20 cellular contexts compared by ENCODE assay signal in genomic region chr5:68368280-68368679, GRCh38.
DNase-seq lines count a peak whose midpoint lies in the region; ATAC-seq and TF ChIP-seq lines count a peak whose summit lies in the region.
"Had no signal": no experiment of that assay in that cellular context is flagged by ENCODE, and none has a peak within 500 bp of the region (broad histone marks: within the 10 kb centered on the region; RNA-seq: fewer than 3 reads in every experiment).

No MANE protein-coding gene starts in this region.

- no peak overlapping the region for H3K27ac ChIP-seq in mammary epithelial cell (ENCODE audit: insufficient read depth, low read depth, low read length)
- no peak overlapping the region for H3K27ac ChIP-seq in breast epithelium
- H3K27ac ChIP-seq in testis: no peak overlapping the region
- H3K27ac ChIP-seq in A673 (ENCODE audit: low read depth, low read length, poor library complexity, severe bottlenecking): no peak overlapping the region
- H3K27ac ChIP-seq: A549, brain microvascular endothelial cell, gastrocnemius medialis had no signal

- H3K4me1 ChIP-seq in mammary epithelial cell (ENCODE audit: insufficient read depth, low read length) (peaks cover 21% of the 10 kb centered on the region), breast epithelium (no peaks in the 10 kb centered on the region), testis (no peaks in the 10 kb centered on the region), A673 (ENCODE audit: insufficient read depth, low read length, poor library complexity, severe bottlenecking) (peaks cover 3% of the 10 kb centered on the region)
- H3K4me1 ChIP-seq: A549, gastrocnemius medialis had no signal

- H3K36me3 ChIP-seq in mammary epithelial cell (ENCODE audit: insufficient read depth, low read length): no peaks in the 10 kb centered on the region
- no peaks in the 10 kb centered on the region for H3K36me3 ChIP-seq in breast epithelium
- H3K36me3 ChIP-seq in testis (ENCODE audit: low read depth, missing control alignments): no peaks in the 10 kb centered on the region
- H3K36me3 ChIP-seq in A673 (ENCODE audit: insufficient read depth, low read length, poor library complexity, severe bottlenecking): no peaks in the 10 kb centered on the region
- H3K36me3 ChIP-seq: brain microvascular endothelial cell, gastrocnemius medialis, left lung had no signal

- peaks cover 6% of the 10 kb centered on the region for H3K9me3 Mint-ChIP-seq in activated CD8-positive, alpha-beta T cell treated with anti-CD3 and anti-CD28 coated beads, Interleukin-2, amount 10 ng/mL, durations not matched to agents 7 days and 5 days (ENCODE audit: insufficient read depth)
- H3K9me3 Mint-ChIP-seq: dendritic cell treated with granulocyte-macrophage colony-stimulating factor and Interleukin-4, amounts not matched to agents 40 ng/mL and 50 ng/mL, for 4 days had no signal

- H3K4me3 ChIP-seq in mammary epithelial cell (replicated peaks in 1 of 3; ENCODE audit: insufficient read depth in 1 of 3, low read depth in 2 of 3, low read length in 3 of 3) (no peak overlapping the region), breast epithelium (no peak overlapping the region), foreskin fibroblast (ENCODE audit: low read depth in 1 of 2, low read length in 2 of 2) (no peak overlapping the region), testis (no peak overlapping the region), A673 (ENCODE audit: low read depth, low read length, poor library complexity, severe bottlenecking) (no peak overlapping the region)
- H3K4me3 ChIP-seq: A549, gastrocnemius medialis, left lung, mucosa of descending colon had no signal

- H3K27ac Mint-ChIP-seq in activated CD8-positive, alpha-beta T cell treated with anti-CD3 and anti-CD28 coated beads, Interleukin-2, amount 10 ng/mL, durations not matched to agents 7 days and 5 days: peak overlapping the region; percentile 83
- H3K27ac Mint-ChIP-seq: activated naive CD4-positive, alpha-beta T cell treated with anti-CD3 and anti-CD28 coated beads, Interleukin-2, amount 50 U/mL, for 24 hours; dendritic cell treated with granulocyte-macrophage colony-stimulating factor and Interleukin-4, amounts not matched to agents 40 ng/mL and 50 ng/mL, for 4 days had no signal

- intact Hi-C loops in mammary epithelial cell (cut with micrococcal nuclease) (no loop called here), breast epithelium (cut with DNase I; ENCODE audit: low total_unique reads) (no loop called here), testis (cut with DNase I; ENCODE audit: low total_unique reads) (no loop called here), A673 (cut with micrococcal nuclease; ENCODE audit: unreplicated experiment) (no loop called here)

- CTCF ChIA-PET in mammary epithelial cell (lab: Charles Lee; ENCODE audit: low non-redundant PET): interaction anchor here (0.9 kb wide), 1 partner anchor 69 kb away, joined by 5 read pairs; no protein-coding TSS in a partner anchor
- CTCF ChIA-PET in activated CD8-positive, alpha-beta T cell treated with anti-CD3 and anti-CD28 coated beads, Interleukin-2, amount 10 ng/mL, durations not matched to agents 7 days and 5 days (lab: Charles Lee): interaction anchor here (1.0 kb wide), 1 partner anchor 18 kb away, joined by 3 read pairs; no protein-coding TSS in a partner anchor
- CTCF ChIA-PET in A673 (lab: Charles Lee): no interaction called here

- peaks cover 48% of the 10 kb centered on the region for H3K4me1 Mint-ChIP-seq in activated CD8-positive, alpha-beta T cell treated with anti-CD3 and anti-CD28 coated beads, Interleukin-2, amount 10 ng/mL, durations not matched to agents 7 days and 5 days (ENCODE audit: low read depth)

- no peaks in the 10 kb centered on the region for H3K27me3 Mint-ChIP-seq in activated CD8-positive, alpha-beta T cell treated with anti-CD3 and anti-CD28 coated beads, Interleukin-2, amount 10 ng/mL, durations not matched to agents 7 days and 5 days (ENCODE audit: low read depth)
- H3K27me3 Mint-ChIP-seq: activated naive CD4-positive, alpha-beta T cell treated with anti-CD3 and anti-CD28 coated beads, Interleukin-2, amount 50 U/mL, for 24 hours; dendritic cell treated with granulocyte-macrophage colony-stimulating factor and Interleukin-4, amounts not matched to agents 40 ng/mL and 50 ng/mL, for 4 days had no signal

- H3K79me2 ChIP-seq in mammary epithelial cell (ENCODE audit: insufficient read depth, low read length): no peaks in the 10 kb centered on the region

- TF ChIP-seq POLR2A in breast epithelium (IDR thresholded peaks at IDR 0.05) (no peak), testis (IDR thresholded peaks at IDR 0.05) (no peak)

- in situ Hi-C loops in mammary epithelial cell (cut with MboI; ENCODE audit: low sequenced_read_pairs in 2 of 2): no loop called here

- TF ChIP-seq CTCF in mammary epithelial cell (conservative IDR thresholded peaks at IDR 0.05 in 1 of 2, IDR thresholded peaks at IDR 0.05 in 1 of 2; ENCODE audit: extremely low read depth in 1 of 2, insufficient read depth in 1 of 2, low read depth in 1 of 2, low read length in 2 of 2) (no peak), breast epithelium (IDR thresholded peaks at IDR 0.05) (no peak), foreskin fibroblast (IDR thresholded peaks at IDR 0.05; ENCODE audit: low read depth, low read length) (no peak), testis (IDR thresholded peaks at IDR 0.05) (no peak), A673 (conservative IDR thresholded peaks at IDR 0.05; ENCODE audit: low read depth, low read length) (no peak)

- H3K9ac ChIP-seq in mammary epithelial cell (ENCODE audit: insufficient read depth, low read length): no peak overlapping the region

- no peak overlapping the region for H3K4me3 Mint-ChIP-seq in activated CD8-positive, alpha-beta T cell treated with anti-CD3 and anti-CD28 coated beads, Interleukin-2, amount 10 ng/mL, durations not matched to agents 7 days and 5 days
- H3K4me3 Mint-ChIP-seq: dendritic cell treated with granulocyte-macrophage colony-stimulating factor and Interleukin-4, amounts not matched to agents 40 ng/mL and 50 ng/mL, for 4 days had no signal

- DNase-seq in mammary epithelial cell: peak; percentile 59
- DNase-seq in breast epithelium (ENCODE audit: low spot score in 2 of 2): no peak
- no peak for DNase-seq in activated CD8-positive, alpha-beta T cell treated with anti-CD3 and anti-CD28 coated beads, Interleukin-2, amount 10 ng/mL, durations not matched to agents 7 days and 5 days
- DNase-seq in foreskin fibroblast: peak; percentile 24 to 44
- peak; percentile 18 for DNase-seq in testis
- no peak for DNase-seq in middle frontal gyrus (ENCODE audit: extremely low spot score, low spot score)
- no peak for DNase-seq in A673 (ENCODE audit: low spot score)
- no peak for DNase-seq in midbrain (lab: John Stamatoyannopoulos, UW)
- DNase-seq: activated T-cell treated with anti-CD3 and anti-CD28 coated beads, Interleukin-2, amount 50 U/mL, for 1 hour; brain microvascular endothelial cell; C1 segment of cervical spinal cord; gastrocnemius medialis; left lung; mucosa of descending colon; NCI-H2171; SIG-M5; T-helper 1 cell had no signal

- WGBS in mammary epithelial cell (ENCODE audit: low coverage, missing lambda C conversion rate): 21% methylated on average over 5 of the region's 5 CpGs
- WGBS in testis, 2 donors: 65 to 66% methylated on average over 5 of the region's 5 CpGs

- H2AFZ ChIP-seq in mammary epithelial cell (ENCODE audit: low read depth, low read length): peak overlapping the region; percentile 49

- peaks cover 15% of the 10 kb centered on the region for H3K36me3 Mint-ChIP-seq in activated CD8-positive, alpha-beta T cell treated with anti-CD3 and anti-CD28 coated beads, Interleukin-2, amount 10 ng/mL, durations not matched to agents 7 days and 5 days (ENCODE audit: low read depth)

- H3K9me3 ChIP-seq in mammary epithelial cell (replicated peaks; ENCODE audit: insufficient read depth, low read length) (no peaks in the 10 kb centered on the region), breast epithelium (peaks cover under 1% of the 10 kb centered on the region in 2 donors), testis (no peaks in the 10 kb centered on the region), A673 (ENCODE audit: low read depth, low read length, poor library complexity, severe bottlenecking) (no peaks in the 10 kb centered on the region)
- H3K9me3 ChIP-seq: A549, gastrocnemius medialis, mucosa of descending colon had no signal

- BruUV-seq in mammary epithelial cell (replicated peaks; lab: Mats Ljungman, UMichigan): no TSS peak
- BruUV-seq in A673 (replicated peaks; lab: Mats Ljungman, UMichigan): no TSS peak

- dilution Hi-C loops in mammary epithelial cell (cut with HindIII; ENCODE audit: low sequenced_read_pairs): no loop called here

- no peaks in the 10 kb centered on the region for H4K20me1 ChIP-seq in mammary epithelial cell (ENCODE audit: insufficient read depth, low read length)

- peak overlapping the region; percentile 44 for H3K4me2 ChIP-seq in mammary epithelial cell (ENCODE audit: insufficient read depth, low read depth, low read length)
- H3K4me2 ChIP-seq: A549 had no signal

- no peaks in the 10 kb centered on the region for H3K27me3 ChIP-seq in mammary epithelial cell (ENCODE audit: insufficient read depth, low read length)
- no peaks in the 10 kb centered on the region for H3K27me3 ChIP-seq in breast epithelium
- no peaks in the 10 kb centered on the region for H3K27me3 ChIP-seq in testis
- no peaks in the 10 kb centered on the region for H3K27me3 ChIP-seq in A673 (replicated peaks; ENCODE audit: insufficient read depth, low read depth, low read length, poor library complexity)
- H3K27me3 ChIP-seq: brain microvascular endothelial cell, gastrocnemius medialis, left lung had no signal

- ATAC-seq in activated CD8-positive, alpha-beta T cell treated with anti-CD3 and anti-CD28 coated beads, Interleukin-2, amount 10 ng/mL, durations not matched to agents 7 days and 5 days: no peak
- ATAC-seq: A549, gastrocnemius medialis, mucosa of descending colon had no signal

- POLR2A ChIA-PET in activated CD8-positive, alpha-beta T cell treated with anti-CD3 and anti-CD28 coated beads, Interleukin-2, amount 10 ng/mL, durations not matched to agents 7 days and 5 days (lab: Charles Lee): no interaction called here
- POLR2A ChIA-PET in A673 (lab: Charles Lee; ENCODE audit: low non-redundant PET): no interaction called here

Comparison
In these comparisons a context has a peak if more than half of its experiments do, and no peak if none do; other contexts are left out.
1. DNase-seq: peak in mammary epithelial cell (single experiment), foreskin fibroblast (2 of 2) and testis (single experiment); none in breast epithelium (0 of 2), activated CD8-positive, alpha-beta T cell treated with anti-CD3 and anti-CD28 coated beads, Interleukin-2, amount 10 ng/mL, durations not matched to agents 7 days and 5 days (single experiment), middle frontal gyrus (single experiment), A673 (single experiment) and midbrain (single experiment).